In genomic region chr19:56170261-56170660, GRCh38 we compare ENCODE assay signal across 14 cellular contexts. TPM values are rescaled to one million over a fixed set of nuclear protein-coding genes. Genes with fewer than 3 reads are reported as not detected.
DNase-seq lines count a peak whose midpoint lies in the region; ATAC-seq and TF ChIP-seq lines count a peak whose summit lies in the region.
"Had no signal": no experiment of that assay in that cellular context is flagged by ENCODE, and none has a peak within 500 bp of the region (broad histone marks: within the 10 kb centered on the region; RNA-seq: fewer than 3 reads in every experiment).

No MANE protein-coding gene starts in this region.

- no peaks in the 10 kb centered on the region for H3K36me3 ChIP-seq in heart right ventricle
- H3K36me3 ChIP-seq: esophagus squamous epithelium had no signal

- H3K9me3 ChIP-seq in heart right ventricle, result no peaks in the 10 kb centered on the region
- H3K9me3 ChIP-seq: esophagus squamous epithelium, testis had no signal

- WGBS in heart right ventricle, 2 donors, result 48 to 51% methylated on average over 14 of the region's 14 CpGs

- intact Hi-C loops in heart right ventricle (cut with DNase I), result loop anchor here in 6 of 10 donors (2.0 to 10.0 kb wide), 6 partner anchors 89 to 185 kb away; no protein-coding TSS in a partner anchor
- intact Hi-C loops in cardiac septum (cut with DNase I), result no loop called here
- intact Hi-C loops in left ventricle myocardium superior (cut with micrococcal nuclease), result loop anchor here (5.0 kb wide), 1 partner anchor 93 kb away; no protein-coding TSS in a partner anchor

- DNase-seq in heart right ventricle (peak in 1 of 2 donors; percentile 26), cardiac septum (ENCODE audit: low spot score) (no peak), SHP77 (lab: John Stamatoyannopoulos, UW) (peak; percentile 39 to 77), left ventricle myocardium superior (no peak), iPS-NIHi7 (ENCODE audit: extremely low spot score) (no peak), COLO829 (ENCODE audit: low spot score) (no peak)
- DNase-seq: activated CD8-positive, alpha-beta T cell treated with anti-CD3 and anti-CD28 coated beads, Interleukin-2, amount 10 ng/mL, durations not matched to agents 7 days and 5 days; esophagus squamous epithelium; NCI-H2081 treated with DMSO at 0.1 percent for 48 hours; T-cell; testis had no signal

- no peak overlapping the region for H3K4me3 ChIP-seq in heart right ventricle
- H3K4me3 ChIP-seq: esophagus squamous epithelium, testis had no signal

- ATAC-seq in heart right ventricle (peak in 7 of 8 donors; percentile 34 to 85 (median 75)), left ventricle myocardium superior (peak; percentile 38), HG02885 (IDR thresholded peaks at IDR 0.05; ENCODE audit: poor library complexity, unreplicated experiment) (no peak), HG03354 (IDR thresholded peaks at IDR 0.05; ENCODE audit: poor library complexity, severe bottlenecking, unreplicated experiment) (no peak)
- ATAC-seq: activated CD8-positive, alpha-beta T cell treated with anti-CD3 and anti-CD28 coated beads, Interleukin-2, amount 10 ng/mL, durations not matched to agents 7 days and 5 days; T-cell had no signal

- H3K27ac ChIP-seq in heart right ventricle, result peak overlapping the region in 3 of 10 donors; percentile 15 to 60 (median 15)
- H3K27ac ChIP-seq: esophagus squamous epithelium, testis had no signal

- no peak for TF ChIP-seq CTCF in heart right ventricle (IDR thresholded peaks at IDR 0.05)

- H3K4me1 ChIP-seq in heart right ventricle, result peaks cover 0 to 9% (median 4%) of the 10 kb centered on the region in 9 donors
- H3K4me1 ChIP-seq: testis had no signal

- H3K27me3 ChIP-seq in heart right ventricle, result peaks cover 0 to 18% (median 6%) of the 10 kb centered on the region in 7 donors
- H3K27me3 ChIP-seq: testis had no signal

RNA-seq across cellular contexts. Expression of gene GALP, which starts 5.5 kb away (rescaled TPM):
- total RNA-seq in heart right ventricle, result not detected
- polyA plus RNA-seq in heart right ventricle, result not detected
- total RNA-seq in cardiac septum, result not detected
- total RNA-seq in left ventricle myocardium superior, result not detected
- total RNA-seq: activated CD8-positive, alpha-beta T cell treated with anti-CD3 and anti-CD28 coated beads, Interleukin-2, amount 10 ng/mL, durations not matched to agents 7 days and 5 days; esophagus squamous epithelium; H1; T-cell; testis had no signal

RNA-seq across cellular contexts. Expression of gene ZSCAN5B, which starts 27.3 kb away (rescaled TPM):
- not detected for total RNA-seq in heart right ventricle
- polyA plus RNA-seq in heart right ventricle, result under 1 TPM in 1 of 2 donors, not detected in 1; 0.06 TPM
- not detected for total RNA-seq in cardiac septum
- not detected for total RNA-seq in left ventricle myocardium superior
- total RNA-seq: activated CD8-positive, alpha-beta T cell treated with anti-CD3 and anti-CD28 coated beads, Interleukin-2, amount 10 ng/mL, durations not matched to agents 7 days and 5 days; esophagus squamous epithelium; H1; T-cell had no signal
- polyA plus RNA-seq: H1 had no signal

RNA-seq across cellular contexts. Expression of gene ZNF444, which starts 29.2 kb away (rescaled TPM):
- 10 to 100 TPM; 15.1 to 25.1 (median 22.2) TPM for total RNA-seq in heart right ventricle
- 10 to 100 TPM; 22.8 to 25.6 TPM for polyA plus RNA-seq in heart right ventricle
- total RNA-seq in cardiac septum, result 22.9 TPM
- 23.9 TPM for total RNA-seq in left ventricle myocardium superior

RNA-seq across cellular contexts. Expression of gene ZSCAN5C, which starts 31.8 kb away (rescaled TPM):
- total RNA-seq in heart right ventricle (not detected), cardiac septum (not detected), left ventricle myocardium superior (not detected)
- not detected for polyA plus RNA-seq in heart right ventricle
- total RNA-seq: activated CD8-positive, alpha-beta T cell treated with anti-CD3 and anti-CD28 coated beads, Interleukin-2, amount 10 ng/mL, durations not matched to agents 7 days and 5 days; esophagus squamous epithelium; H1; T-cell had no signal
- polyA plus RNA-seq: H1 had no signal

RNA-seq across cellular contexts. Expression of gene ZNF787, which starts 49.2 kb away (rescaled TPM):
- total RNA-seq in heart right ventricle, result 10 to 100 TPM; 18.5 to 47.2 (median 25.7) TPM
- 10 to 100 TPM; 42.3 to 42.8 TPM for polyA plus RNA-seq in heart right ventricle
- 29.5 TPM for total RNA-seq in cardiac septum
- 33.8 TPM for total RNA-seq in left ventricle myocardium superior

Comparison
In these comparisons a context has a peak if more than half of its experiments do, and no peak if none do; other contexts are left out.
1. ATAC-seq: peak in heart right ventricle (7 of 8) and left ventricle myocardium superior (single experiment); none in HG02885 (single experiment) and HG03354 (single experiment).
2. DNase-seq: peak in SHP77 (2 of 2); none in cardiac septum (single experiment), left ventricle myocardium superior (single experiment), iPS-NIHi7 (single experiment) and COLO829 (single experiment).